ENCODE assay signal across 8 cellular contexts in the genomic region with DNA sequence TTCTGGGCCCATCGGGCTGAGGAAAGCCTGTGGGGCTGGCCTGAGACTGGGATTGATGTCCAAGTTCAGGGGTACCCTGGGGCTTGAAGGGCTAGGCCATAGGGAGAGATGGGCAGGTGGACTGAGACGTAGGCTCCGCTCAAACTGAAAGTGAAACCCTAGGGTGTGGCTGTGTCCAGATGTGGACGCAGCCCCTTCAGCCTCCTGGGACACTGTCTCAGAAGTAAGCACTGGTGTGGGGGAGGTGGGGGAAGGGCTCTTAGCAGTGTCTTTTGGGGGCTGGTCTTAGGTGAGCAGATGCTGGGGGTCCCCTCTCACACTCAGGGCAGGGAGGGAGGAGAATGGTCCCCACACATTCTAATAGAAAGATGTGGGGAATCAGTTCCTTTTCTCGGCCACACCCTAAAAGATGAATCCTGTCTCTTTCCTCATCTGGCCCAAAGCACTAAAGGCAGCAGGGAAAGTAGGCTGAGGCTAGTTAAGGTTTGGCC. TPM values are rescaled to one million over a fixed set of nuclear protein-coding genes. Genes with fewer than 3 reads are reported as not detected.
DNase-seq lines count a peak whose midpoint lies in the region; ATAC-seq, FAIRE-seq and TF ChIP-seq lines count a peak whose summit lies in the region.

No MANE protein-coding gene starts in this region.

- ATAC-seq in GM21825 (IDR thresholded peaks at IDR 0.05; ENCODE audit: unreplicated experiment), result peak; percentile 28
- ATAC-seq in activated B cell treated with CpG ODN at 0.5 μM for 24 hours (ENCODE audit: low read depth), result peak; percentile 6
- ATAC-seq in HepG2, result no peak
- ATAC-seq in HG03521 (IDR thresholded peaks at IDR 0.05; ENCODE audit: unreplicated experiment), result no peak
- ATAC-seq in GM21526 (IDR thresholded peaks at IDR 0.05; ENCODE audit: low FRiP score, unreplicated experiment), result no peak

- 18% methylated on average over 5 of the region's 5 CpGs for WGBS in HepG2 (ENCODE audit: low lambda C conversion rate)

- CTCF ChIA-PET in activated B cell treated with CpG ODN at 0.5 μM for 24 hours (lab: Charles Lee), result interaction anchor here (0.8 to 11.7 kb wide), 3 partner anchors 7 to 158 kb away, joined by 3 to 203 read pairs (median 174); a partner anchor contains a TSS
- CTCF ChIA-PET in HepG2 (lab: Yijun Ruan, JAX; ENCODE audit: low intra/inter-chr PET ratio, low total read pairs), result no interaction called here

- no peak for TF ChIP-seq CTCF in activated B cell treated with CpG ODN at 0.5 μM for 24 hours (IDR thresholded peaks at IDR 0.05)
- no peak for TF ChIP-seq CTCF in HepG2 (CRISPR knock-in tag; IDR thresholded peaks at IDR 0.05)

- H3K4me2 ChIP-seq in HepG2 (ENCODE audit: low read depth, low read length), result peak overlapping the region; percentile 65

- H3K4me1 Mint-ChIP-seq in activated B cell treated with CpG ODN at 0.5 μM for 24 hours, result peaks cover 95% of the 10 kb centered on the region

- intact Hi-C loops in activated B cell treated with CpG ODN at 0.5 μM for 24 hours (cut with micrococcal nuclease), result loop anchor here (2.0 to 5.0 kb wide), 2 partner anchors 202 to 880 kb away; a partner anchor contains a TSS
- intact Hi-C loops in HepG2 (cut with micrococcal nuclease; ENCODE audit: unreplicated experiment), result no loop called here

- H3K4me3 Mint-ChIP-seq in activated B cell treated with CpG ODN at 0.5 μM for 24 hours, result peak overlapping the region; percentile 99

- no peaks in the 10 kb centered on the region for H3K9me3 Mint-ChIP-seq in activated B cell treated with CpG ODN at 0.5 μM for 24 hours

- TF ChIP-seq RAD21 in HepG2 (CRISPR knock-in tag; IDR thresholded peaks at IDR 0.05), result no peak

- POLR2A ChIA-PET in activated B cell treated with CpG ODN at 0.5 μM for 24 hours (lab: Charles Lee), result interaction anchor here (1.1 to 12.5 kb wide), 12 partner anchors 5 to 358 kb away, joined by 3 to 378 read pairs (median 29); a partner anchor contains a TSS
- POLR2A ChIA-PET in HepG2 (lab: Yijun Ruan, JAX), result interaction anchor here (1.8 kb wide), 1 partner anchor 66 kb away, joined by 6 read pairs; a partner anchor contains a TSS

- peak overlapping the region; percentile 24; the same call in 1 of the 2 replicates for H3K9ac ChIP-seq in HepG2 (ENCODE audit: insufficient read depth, low read depth, low read length)

- DNase-seq in activated B cell treated with CpG ODN at 0.5 μM for 24 hours (peak; percentile 55), HepG2 (ENCODE audit: low spot score) (no peak), middle frontal gyrus (ENCODE audit: extremely low spot score, low spot score) (no peak), NCI-H2171 (lab: John Stamatoyannopoulos, UW) (no peak)

- no peaks in the 10 kb centered on the region for H3K27me3 Mint-ChIP-seq in activated B cell treated with CpG ODN at 0.5 μM for 24 hours

- H3K27ac Mint-ChIP-seq in activated B cell treated with CpG ODN at 0.5 μM for 24 hours, result peak overlapping the region; percentile 99

- in situ Hi-C loops in HepG2 (cut with HindIII; ENCODE audit: extremely low pct_ligation_motif_present, low pct_unique_long_range_greater_than_20kb), result no loop called here

- no peaks in the 10 kb centered on the region for H4K20me1 ChIP-seq in HepG2 (ENCODE audit: insufficient read depth, low read length)

- H3K36me3 ChIP-seq in ACC112 (ENCODE audit: insufficient read depth, low read length), result no peaks in the 10 kb centered on the region
- H3K36me3 ChIP-seq in HepG2 (replicated peaks in 1 of 2; ENCODE audit: control insufficient read depth in 1 of 2, insufficient read depth in 2 of 2, low read length in 2 of 2), result no peaks in the 10 kb centered on the region

- H2AFZ ChIP-seq in ACC112 (ENCODE audit: low read length, unreplicated experiment) (peak overlapping the region; percentile 3), HepG2 (ENCODE audit: low read length) (no peak overlapping the region)

- peak overlapping the region; percentile 31; the same call in 1 of the 2 replicates for H3K27ac ChIP-seq in ACC112 (ENCODE audit: low read depth, low read length)
- H3K27ac ChIP-seq in HepG2 (ENCODE audit: extremely low read length, insufficient read depth, low read length), result no peak overlapping the region

- H3K27me3 ChIP-seq in ACC112 (ENCODE audit: insufficient read depth, low read length) (peaks cover 4% of the 10 kb centered on the region; the same call in 1 of the 2 replicates), HepG2 (ENCODE audit: control insufficient read depth in 1 of 2, insufficient read depth in 2 of 2, low read length in 2 of 2) (peaks cover 14 to 49% of the 10 kb centered on the region in 2 experiments; a peak in 4 of 5 replicates)

- peaks cover 33% of the 10 kb centered on the region for H3K36me3 Mint-ChIP-seq in activated B cell treated with CpG ODN at 0.5 μM for 24 hours (ENCODE audit: low read depth)

- no peaks in the 10 kb centered on the region for H3K9me3 ChIP-seq in HepG2 (ENCODE audit: low read length)

- H3K4me1 ChIP-seq in ACC112 (ENCODE audit: control insufficient read depth, insufficient read depth, low read length, unreplicated experiment) (peaks cover 71% of the 10 kb centered on the region), HepG2 (ENCODE audit: insufficient read depth, low read length) (peaks cover 71% of the 10 kb centered on the region)

- FAIRE-seq in HepG2 (lab: Jason Lieb, UNC), result no peak

- TF ChIP-seq EP300 in HepG2 (IDR thresholded peaks at IDR 0.05; ENCODE audit: low read depth in 2 of 2, low read length in 2 of 2), result no peak
- TF ChIP-seq EP300 in HepG2 (CRISPR knock-in tag; IDR thresholded peaks at IDR 0.05; ENCODE audit: borderline replicate concordance), result no peak

- BruUV-seq in HepG2 (replicated peaks; lab: Mats Ljungman, UMichigan), result no TSS peak

- TF ChIP-seq POLR2A in HepG2 (IDR thresholded peaks at IDR 0.05; ENCODE audit: insufficient read depth in 1 of 2, low read depth in 2 of 2, low read length in 2 of 2), result no peak

- H3K79me2 ChIP-seq in ACC112 (ENCODE audit: control insufficient read depth, insufficient read depth, low read length, unreplicated experiment) (no peaks in the 10 kb centered on the region), HepG2 (ENCODE audit: insufficient read depth, low read length) (no peaks in the 10 kb centered on the region)

- H3K4me3 ChIP-seq in ACC112 (ENCODE audit: low read depth, low read length) (peak overlapping the region; percentile 14; the same call in 1 of the 2 replicates), HepG2 (replicated peaks in 1 of 3; ENCODE audit: insufficient read depth in 1 of 3, low read depth in 2 of 3, low read length in 3 of 3) (peak overlapping the region; percentile 17 to 61 (median 46); a peak in 5 of 6 replicates)

TF ChIP-seq in HepG2, 621 proteins besides CTCF, POLR2A, EP300 and RAD21 (continues in another document):
- peak; percentile 64; the same call in 1 of the 2 replicates for TF ChIP-seq IRF2 (CRISPR knock-in tag; IDR thresholded peaks at IDR 0.05)

RNA-seq across cellular contexts. Expression of a gene that starts 5.5 kb away (rescaled TPM):
- total RNA-seq in activated B cell treated with CpG ODN at 0.5 μM for 24 hours (310 and 351 TPM in 2 replicates), HepG2 (2016; rRNA removed; fragmentation: Illumina TruSeq; extraction: Trizol) (0.39 and 0.53 TPM in 2 replicates)
- 0.61 TPM in 1 of 2 replicates, not detected in the other for total RNA-seq in HepG2 (2016; cell fraction: cytosol; rRNA removed; fragmentation: Illumina TruSeq; extraction: Trizol; ENCODE audit: low read depth)
- 0.12 and 0.41 TPM in 2 replicates for total RNA-seq in HepG2 (2016; cell fraction: insoluble cytoplasmic fraction; rRNA removed; fragmentation: Illumina TruSeq; extraction: Trizol)
- 0.48 and 0.74 TPM in 2 replicates for total RNA-seq in HepG2 (2016; cell fraction: membrane; rRNA removed; fragmentation: Illumina TruSeq; extraction: Trizol)
- total RNA-seq in HepG2 (2016; cell fraction: nucleus; rRNA removed; fragmentation: Illumina TruSeq; extraction: Trizol), result 0.56 and 0.63 TPM in 2 replicates
- polyA plus RNA-seq in HepG2 (2011; rRNA removed), result 0.70 and 1.1 TPM in 2 replicates
- polyA plus RNA-seq in HepG2 (2011; cell fraction: cytosol; rRNA removed), result 0.38 and 0.48 TPM in 2 replicates
- polyA plus RNA-seq in HepG2 (2011; cell fraction: nucleus; rRNA removed), result 4.9 and 6.1 TPM in 2 replicates
- 0.78 and 1.2 TPM in 2 replicates for polyA plus RNA-seq in HepG2 (2012)
- polyA plus RNA-seq in HepG2 (2016; cell fraction: cytosol; fragmentation: Illumina TruSeq; extraction: Trizol; ENCODE audit: low read depth), result 0.27 TPM in 1 of 2 replicates, not detected in the other
- 0.37 and 0.69 TPM in 2 replicates for polyA plus RNA-seq in HepG2 (2016; cell fraction: insoluble cytoplasmic fraction; fragmentation: Illumina TruSeq; extraction: Trizol; ENCODE audit: low read depth)
- 0.31 and 0.37 TPM in 2 replicates for polyA plus RNA-seq in HepG2 (2016; cell fraction: membrane; fragmentation: Illumina TruSeq; extraction: Trizol; ENCODE audit: low read depth)
- 1.9 and 2.6 TPM in 2 replicates for polyA plus RNA-seq in HepG2 (2016; cell fraction: nucleus; fragmentation: Illumina TruSeq; extraction: Trizol; ENCODE audit: insufficient read depth, low read depth)
- polyA minus RNA-seq in HepG2 (2011; rRNA and poly(A)+ RNA removed; ENCODE audit: low replicate concordance), result 0.68 and 17.4 TPM in 2 replicates
- polyA minus RNA-seq in HepG2 (2011; cell fraction: cytosol; rRNA and poly(A)+ RNA removed), result 0.69 TPM in 1 of 2 replicates, not detected in the other
- 0.77 and 1.4 TPM in 2 replicates for polyA minus RNA-seq in HepG2 (2011; cell fraction: nucleus; rRNA and poly(A)+ RNA removed)

RNA-seq across cellular contexts. Expression of a gene that starts 34.7 kb away (rescaled TPM):
- total RNA-seq in activated B cell treated with CpG ODN at 0.5 μM for 24 hours (0.27 and 0.39 TPM in 2 replicates), HepG2 (2016; rRNA removed; fragmentation: Illumina TruSeq; extraction: Trizol) (not detected in 2 replicates)
- total RNA-seq in HepG2 (2016; cell fraction: cytosol; rRNA removed; fragmentation: Illumina TruSeq; extraction: Trizol; ENCODE audit: low read depth), result not detected in 2 replicates
- not detected in 2 replicates for total RNA-seq in HepG2 (2016; cell fraction: insoluble cytoplasmic fraction; rRNA removed; fragmentation: Illumina TruSeq; extraction: Trizol)
- total RNA-seq in HepG2 (2016; cell fraction: membrane; rRNA removed; fragmentation: Illumina TruSeq; extraction: Trizol), result not detected in 2 replicates
- total RNA-seq in HepG2 (2016; cell fraction: nucleus; rRNA removed; fragmentation: Illumina TruSeq; extraction: Trizol), result not detected in 2 replicates
- not detected in 2 replicates for polyA plus RNA-seq in HepG2 (2011; rRNA removed)
- polyA plus RNA-seq in HepG2 (2011; cell fraction: cytosol; rRNA removed), result not detected in 2 replicates
- polyA plus RNA-seq in HepG2 (2011; cell fraction: nucleus; rRNA removed), result not detected in 2 replicates
- not detected in 2 replicates for polyA plus RNA-seq in HepG2 (2012)
- polyA plus RNA-seq in HepG2 (2016; cell fraction: cytosol; fragmentation: Illumina TruSeq; extraction: Trizol; ENCODE audit: low read depth), result not detected in 2 replicates
- not detected in 2 replicates for polyA plus RNA-seq in HepG2 (2016; cell fraction: insoluble cytoplasmic fraction; fragmentation: Illumina TruSeq; extraction: Trizol; ENCODE audit: low read depth)
- not detected in 2 replicates for polyA plus RNA-seq in HepG2 (2016; cell fraction: membrane; fragmentation: Illumina TruSeq; extraction: Trizol; ENCODE audit: low read depth)
- polyA plus RNA-seq in HepG2 (2016; cell fraction: nucleus; fragmentation: Illumina TruSeq; extraction: Trizol; ENCODE audit: insufficient read depth, low read depth), result not detected in 2 replicates
- not detected in 2 replicates for polyA minus RNA-seq in HepG2 (2011; rRNA and poly(A)+ RNA removed; ENCODE audit: low replicate concordance)
- not detected in 2 replicates for polyA minus RNA-seq in HepG2 (2011; cell fraction: cytosol; rRNA and poly(A)+ RNA removed)
- polyA minus RNA-seq in HepG2 (2011; cell fraction: nucleus; rRNA and poly(A)+ RNA removed), result not detected in 2 replicates

Comparison
In these comparisons a context has a peak if more than half of its experiments do, and no peak if none do; other contexts are left out.
1. ATAC-seq: peak in GM21825 (single experiment) and activated B cell treated with CpG ODN at 0.5 μM for 24 hours (single experiment); none in HepG2 (single experiment), HG03521 (single experiment) and GM21526 (single experiment).
2. RNA of a gene that starts 5.5 kb away (total RNA-seq): 310 to 351 TPM in activated B cell treated with CpG ODN at 0.5 μM for 24 hours; 0.12 to 0.74 TPM in HepG2; every median in the first group is over 100 times any median in the second.